8 cellular contexts compared by ENCODE assay signal in the genomic region with DNA sequence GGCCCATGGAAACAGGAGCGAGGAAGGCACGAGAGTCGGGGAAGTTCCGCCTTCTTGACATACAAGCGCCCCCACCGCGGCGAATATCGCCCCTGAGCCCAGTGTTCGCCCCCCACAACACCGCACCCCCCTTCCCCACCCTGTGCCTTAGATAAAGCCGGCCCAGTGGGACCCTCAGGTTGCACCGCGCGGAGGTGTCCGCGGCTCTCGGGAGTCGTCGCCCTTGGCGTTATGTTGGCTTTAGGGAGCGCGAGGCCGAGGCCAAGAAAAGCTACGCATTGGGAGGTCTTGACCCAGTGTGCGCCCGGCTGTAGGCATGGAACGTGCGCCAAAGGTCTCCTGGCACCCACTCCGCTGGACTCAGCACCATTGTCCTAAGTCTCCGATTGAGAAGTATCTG. TPM values are rescaled to one million over a fixed set of nuclear protein-coding genes. Genes with fewer than 3 reads are reported as not detected.
DNase-seq lines count a peak whose midpoint lies in the region; TF ChIP-seq lines count a peak whose summit lies in the region.

No MANE protein-coding gene starts in this region.

- intact Hi-C loops in uterus (cut with DNase I; ENCODE audit: low total_unique reads): no loop called here

- H3K36me3 Mint-ChIP-seq in activated naive CD4-positive, alpha-beta T cell treated with anti-CD3 and anti-CD28 coated beads, Interleukin-2, amount 10 ng/mL, durations not matched to agents 7 days and 5 days: peaks cover 43% of the 10 kb centered on the region
- H3K36me3 Mint-ChIP-seq in endodermal cell (ENCODE audit: low read depth): peaks cover 30% of the 10 kb centered on the region

- no peak for DNase-seq in activated naive CD4-positive, alpha-beta T cell treated with anti-CD3 and anti-CD28 coated beads, Interleukin-2, amount 10 ng/mL, durations not matched to agents 7 days and 5 days
- no peak for DNase-seq in activated naive CD4-positive, alpha-beta T cell treated with Interleukin-2 at 50 U/mL for 16 hours
- DNase-seq in endodermal cell (no peak), uterus (peak in 1 of 2 donors; percentile 39), GM13976 (ENCODE audit: low spot score) (no peak), GDM1 (lab: John Stamatoyannopoulos, UW) (no peak), SW 1271 (lab: John Stamatoyannopoulos, UW) (no peak)

- 50 to 87% methylated on average over 14 to 31 of the region's 31 CpGs for WGBS in endodermal cell (ENCODE audit: insufficient coverage in 1 of 2, insufficient read length in 1 of 2), 2 experiments

- no peak overlapping the region for H3K27ac ChIP-seq in endodermal cell (ENCODE audit: low read depth, low read length)
- H3K27ac ChIP-seq in muscle layer of duodenum (ENCODE audit: low read length): no peak overlapping the region
- H3K27ac ChIP-seq in uterus: peak overlapping the region; percentile 69 to 71

- no peak for TF ChIP-seq CTCF in endodermal cell (conservative IDR thresholded peaks at IDR 0.05)
- TF ChIP-seq CTCF in uterus (IDR thresholded peaks at IDR 0.05): no peak
- TF ChIP-seq CTCF in GM13976 (IDR thresholded peaks at IDR 0.05; ENCODE audit: borderline replicate concordance, control extremely low read depth, extremely low read depth, insufficient read depth, missing control alignments): no peak

- H3K4me3 Mint-ChIP-seq in activated naive CD4-positive, alpha-beta T cell treated with anti-CD3 and anti-CD28 coated beads, Interleukin-2, amount 10 ng/mL, durations not matched to agents 7 days and 5 days: peak overlapping the region; percentile 96
- peak overlapping the region; percentile 59 for H3K4me3 Mint-ChIP-seq in endodermal cell

- CTCF ChIA-PET in activated naive CD4-positive, alpha-beta T cell treated with anti-CD3 and anti-CD28 coated beads, Interleukin-2, amount 10 ng/mL, durations not matched to agents 7 days and 5 days (lab: Charles Lee): no interaction called here

- H3K27ac Mint-ChIP-seq in activated naive CD4-positive, alpha-beta T cell treated with anti-CD3 and anti-CD28 coated beads, Interleukin-2, amount 10 ng/mL, durations not matched to agents 7 days and 5 days: peak overlapping the region; percentile 96
- H3K27ac Mint-ChIP-seq in endodermal cell: peak overlapping the region; percentile 44

- H3K4me3 ChIP-seq in endodermal cell (ENCODE audit: low read length): peak overlapping the region; percentile 88
- peak overlapping the region; percentile 83 to 86 for H3K4me3 ChIP-seq in muscle layer of duodenum (ENCODE audit: low read depth in 1 of 2, low read length in 2 of 2)
- H3K4me3 ChIP-seq in uterus: peak overlapping the region; percentile 47 to 75

- no peak overlapping the region for H3K9ac ChIP-seq in endodermal cell (ENCODE audit: extremely low read depth, low read length, poor library complexity, severe bottlenecking)

- in situ Hi-C loops in GM13976 (cut with MboI; ENCODE audit: low sequenced_read_pairs, unreplicated experiment): no loop called here

- H3K4me1 Mint-ChIP-seq in activated naive CD4-positive, alpha-beta T cell treated with anti-CD3 and anti-CD28 coated beads, Interleukin-2, amount 10 ng/mL, durations not matched to agents 7 days and 5 days: peaks cover 28% of the 10 kb centered on the region
- H3K4me1 Mint-ChIP-seq in endodermal cell: no peaks in the 10 kb centered on the region

- peaks cover 34% of the 10 kb centered on the region for H3K27me3 ChIP-seq in endodermal cell (ENCODE audit: control insufficient read depth, insufficient read depth, low read length, poor library complexity, severe bottlenecking)
- H3K27me3 ChIP-seq in muscle layer of duodenum (ENCODE audit: low read depth, low read length): no peaks in the 10 kb centered on the region
- no peaks in the 10 kb centered on the region for H3K27me3 ChIP-seq in uterus

- H3K9me3 Mint-ChIP-seq in activated naive CD4-positive, alpha-beta T cell treated with anti-CD3 and anti-CD28 coated beads, Interleukin-2, amount 10 ng/mL, durations not matched to agents 7 days and 5 days: peaks cover 57% of the 10 kb centered on the region
- H3K9me3 Mint-ChIP-seq in endodermal cell: peaks cover 72% of the 10 kb centered on the region

- H3K4me1 ChIP-seq in endodermal cell (ENCODE audit: control insufficient read depth, insufficient read depth, low read length) (no peaks in the 10 kb centered on the region), muscle layer of duodenum (ENCODE audit: control insufficient read depth in 1 of 2, insufficient read depth in 2 of 2, low read length in 2 of 2) (peaks cover 3 to 19% of the 10 kb centered on the region in 2 donors), uterus (no peaks in the 10 kb centered on the region)

- TF ChIP-seq POLR2A in uterus (IDR thresholded peaks at IDR 0.05): no peak

- H3K36me3 ChIP-seq in endodermal cell (ENCODE audit: control insufficient read depth, insufficient read depth, low read length): peaks cover 15% of the 10 kb centered on the region
- H3K36me3 ChIP-seq in muscle layer of duodenum (ENCODE audit: control insufficient read depth in 1 of 2, insufficient read depth in 2 of 2, low read length in 2 of 2): peaks cover 12 to 27% of the 10 kb centered on the region in 2 donors
- no peaks in the 10 kb centered on the region for H3K36me3 ChIP-seq in uterus

- peaks cover 3% of the 10 kb centered on the region for H3K27me3 Mint-ChIP-seq in activated naive CD4-positive, alpha-beta T cell treated with anti-CD3 and anti-CD28 coated beads, Interleukin-2, amount 10 ng/mL, durations not matched to agents 7 days and 5 days
- peaks cover 65% of the 10 kb centered on the region for H3K27me3 Mint-ChIP-seq in endodermal cell (ENCODE audit: insufficient read depth)

- H3K9me3 ChIP-seq in endodermal cell (ENCODE audit: control insufficient read depth, low read length) (peaks cover 52% of the 10 kb centered on the region), muscle layer of duodenum (ENCODE audit: control insufficient read depth in 1 of 2, low read length in 2 of 2) (peaks cover 23 to 32% of the 10 kb centered on the region in 2 donors), uterus (peaks cover 0 to 35% of the 10 kb centered on the region in 2 donors)

RNA-seq across cellular contexts. Expression of a gene that starts 0.6 kb away (rescaled TPM):
- total RNA-seq in endodermal cell: 1 to 10 TPM in 1 of 2 donors, under 1 TPM in 1; 0.71 to 1.2 TPM
- 3.3 TPM for polyA plus RNA-seq in endodermal cell (2013, experiment 1 of 2)
- 2.6 TPM for polyA plus RNA-seq in endodermal cell (2013, experiment 2 of 2)
- 10 to 100 TPM in 1 of 4 donors, 1 to 10 TPM in 3; 4.4 to 19.8 (median 7.6) TPM for total RNA-seq in uterus

RNA-seq across cellular contexts. Expression of a gene that starts 10.9 kb away (rescaled TPM):
- 1 to 10 TPM; 5.4 to 6.0 TPM for total RNA-seq in endodermal cell
- polyA plus RNA-seq in endodermal cell (2013, experiment 1 of 2): 2.8 TPM
- polyA plus RNA-seq in endodermal cell (2013, experiment 2 of 2): 2.2 TPM
- 10 to 100 TPM in 1 of 4 donors, 1 to 10 TPM in 3; 1.2 to 17.5 (median 7.3) TPM for total RNA-seq in uterus

RNA-seq across cellular contexts. Expression of a gene that starts 26.3 kb away (rescaled TPM):
- total RNA-seq in endodermal cell: 1 to 10 TPM; 7.0 to 8.7 TPM
- polyA plus RNA-seq in endodermal cell (2013, experiment 1 of 2): 5.2 TPM
- polyA plus RNA-seq in endodermal cell (2013, experiment 2 of 2): 5.5 TPM
- total RNA-seq in uterus: 10 to 100 TPM in 3 of 4 donors, 1 to 10 TPM in 1; 2.9 to 75.1 (median 27.1) TPM

RNA-seq across cellular contexts. Expression of a gene that starts 32.1 kb away (rescaled TPM):
- total RNA-seq in endodermal cell: 10 to 100 TPM; 10.3 to 14.8 TPM
- polyA plus RNA-seq in endodermal cell (2013, experiment 1 of 2): 9.5 TPM
- 10.8 TPM for polyA plus RNA-seq in endodermal cell (2013, experiment 2 of 2)
- 10 to 100 TPM in 2 of 4 donors, 1 to 10 TPM in 2; 1.5 to 26.6 (median 16.4) TPM for total RNA-seq in uterus

RNA-seq across cellular contexts. Expression of a gene that starts 35.6 kb away (rescaled TPM):
- total RNA-seq in endodermal cell (10 to 100 TPM; 10.4 to 10.7 TPM), uterus (10 to 100 TPM in 3 of 4 donors, 1 to 10 TPM in 1; 1.8 to 18.7 (median 11.4) TPM)
- 11.6 TPM for polyA plus RNA-seq in endodermal cell (2013, experiment 1 of 2)
- 9.4 TPM for polyA plus RNA-seq in endodermal cell (2013, experiment 2 of 2)

Comparison
In these comparisons a context has a peak if more than half of its experiments do, and no peak if none do; other contexts are left out.
1. H3K27ac ChIP-seq: peak in uterus (2 of 2); none in endodermal cell (single experiment) and muscle layer of duodenum (single experiment).
2. Peak in every context shown above with its lines, with median percentiles within 50 percentile points of each other: H3K4me3 ChIP-seq.